11 cellular contexts compared by ENCODE assay signal in genomic region chr3:119628390-119628789, GRCh38. TPM values are rescaled to one million over a fixed set of nuclear protein-coding genes. Genes with fewer than 3 reads are reported as not detected.
DNase-seq lines count a peak whose midpoint lies in the region; ATAC-seq and TF ChIP-seq lines count a peak whose summit lies in the region.
"Had no signal": no experiment of that assay in that cellular context is flagged by ENCODE, and none has a peak within 500 bp of the region (broad histone marks: within the 10 kb centered on the region; RNA-seq: fewer than 3 reads in every experiment).

No MANE protein-coding gene starts in this region.

- H3K9me3 Mint-ChIP-seq in activated CD4-positive, alpha-beta memory T cell treated with anti-CD3 and anti-CD28 coated beads for 36 hours = no peaks in the 10 kb centered on the region
- no peaks in the 10 kb centered on the region for H3K9me3 Mint-ChIP-seq in stimulated activated naive CD8-positive, alpha-beta T cell treated with anti-CD3 and anti-CD28 coated beads, Interleukin-15, amount 100 ng/mL, for 72 hours

- no peak overlapping the region for H3K4me3 Mint-ChIP-seq in activated CD4-positive, alpha-beta memory T cell treated with anti-CD3 and anti-CD28 coated beads for 36 hours
- peak overlapping the region; percentile 36 to 53 for H3K4me3 Mint-ChIP-seq in stimulated activated naive CD8-positive, alpha-beta T cell treated with anti-CD3 and anti-CD28 coated beads, Interleukin-15, amount 100 ng/mL, for 72 hours

- POLR2A ChIA-PET in activated CD4-positive, alpha-beta memory T cell treated with anti-CD3 and anti-CD28 coated beads for 36 hours (lab: Charles Lee) = interaction anchor here (0.6 to 1.4 kb wide), 2 partner anchors 8 to 191 kb away, joined by 3 to 4 read pairs; no protein-coding TSS in a partner anchor

- 86 to 87% methylated on average over 4 of the region's 4 CpGs for WGBS in heart right ventricle, 2 donors

- H3K4me3 ChIP-seq in heart right ventricle (no peak overlapping the region), right atrium auricular region (no peak overlapping the region)

- CTCF ChIA-PET in activated CD4-positive, alpha-beta memory T cell treated with anti-CD3 and anti-CD28 coated beads for 36 hours (lab: Charles Lee) = interaction anchor here (0.9 to 1.7 kb wide), 3 partner anchors 10 to 49 kb away, joined by 3 to 5 read pairs (median 3); partner anchors contain the start of gene ADPRH

- H3K27me3 ChIP-seq in heart right ventricle = no peaks in the 10 kb centered on the region
- H3K27me3 ChIP-seq in right atrium auricular region = no peaks in the 10 kb centered on the region

- intact Hi-C loops in heart right ventricle (cut with DNase I) = no loop called here
- intact Hi-C loops in activated CD4-positive, alpha-beta memory T cell treated with anti-CD3 and anti-CD28 coated beads for 36 hours (cut with micrococcal nuclease) = loop anchor here (1.0 to 2.0 kb wide), 3 partner anchors 10 to 48 kb away; partner anchors contain the start of gene COX17

- peaks cover 3% of the 10 kb centered on the region for H3K27me3 Mint-ChIP-seq in activated CD4-positive, alpha-beta memory T cell treated with anti-CD3 and anti-CD28 coated beads for 36 hours
- H3K27me3 Mint-ChIP-seq in stimulated activated naive CD8-positive, alpha-beta T cell treated with anti-CD3 and anti-CD28 coated beads, Interleukin-15, amount 100 ng/mL, for 72 hours = peaks cover 67% of the 10 kb centered on the region

- H3K4me1 ChIP-seq in heart right ventricle (peaks cover 3 to 75% (median 59%) of the 10 kb centered on the region in 9 donors), right atrium auricular region (peaks cover 0 to 57% of the 10 kb centered on the region in 2 donors)

- H3K36me3 Mint-ChIP-seq in activated CD4-positive, alpha-beta memory T cell treated with anti-CD3 and anti-CD28 coated beads for 36 hours = no peaks in the 10 kb centered on the region

- peak overlapping the region in 8 of 10 donors; percentile 23 to 84 (median 64) for H3K27ac ChIP-seq in heart right ventricle
- peak overlapping the region in 1 of 2 donors; percentile 63 for H3K27ac ChIP-seq in right atrium auricular region

- H3K9me3 ChIP-seq in heart right ventricle (no peaks in the 10 kb centered on the region), right atrium auricular region (no peaks in the 10 kb centered on the region)

- H3K36me3 ChIP-seq in heart right ventricle (no peaks in the 10 kb centered on the region), right atrium auricular region (no peaks in the 10 kb centered on the region)

- DNase-seq in heart right ventricle = no peak
- no peak for DNase-seq in right atrium auricular region (ENCODE audit: low spot score)
- peak; percentile 77 for DNase-seq in activated CD4-positive, alpha-beta memory T cell treated with anti-CD3 and anti-CD28 coated beads for 36 hours
- peak; percentile 25 to 77 for DNase-seq in stimulated activated naive CD8-positive, alpha-beta T cell treated with anti-CD3 and anti-CD28 coated beads, Interleukin-15, amount 100 ng/mL, for 72 hours
- DNase-seq in epidermal melanocyte (ENCODE audit: insufficient read length, low spot score) = no peak
- no peak for DNase-seq in NCI-H2227 (lab: John Stamatoyannopoulos, UW; ENCODE audit: unreplicated experiment)
- no peak for DNase-seq in effector CD8-positive, alpha-beta T cell (lab: John Stamatoyannopoulos, UW)
- DNase-seq: Calu3, hippocampal formation, OCI-M1 had no signal

- no peak for TF ChIP-seq CTCF in heart right ventricle (IDR thresholded peaks at IDR 0.05)
- TF ChIP-seq CTCF in right atrium auricular region (IDR thresholded peaks at IDR 0.05) = no peak

- ATAC-seq in heart right ventricle (no peak), HG02852 (IDR thresholded peaks at IDR 0.05; ENCODE audit: unreplicated experiment) (peak; percentile 39)
- peak; percentile 98 for ATAC-seq in stimulated activated naive CD8-positive, alpha-beta T cell treated with anti-CD3 and anti-CD28 coated beads, Interleukin-15, amount 100 ng/mL, for 72 hours

- peak overlapping the region; percentile 77 for H3K27ac Mint-ChIP-seq in activated CD4-positive, alpha-beta memory T cell treated with anti-CD3 and anti-CD28 coated beads for 36 hours
- no peak overlapping the region for H3K27ac Mint-ChIP-seq in stimulated activated naive CD8-positive, alpha-beta T cell treated with anti-CD3 and anti-CD28 coated beads, Interleukin-15, amount 100 ng/mL, for 72 hours

- peaks cover 41% of the 10 kb centered on the region for H3K4me1 Mint-ChIP-seq in activated CD4-positive, alpha-beta memory T cell treated with anti-CD3 and anti-CD28 coated beads for 36 hours (ENCODE audit: low read depth)
- peaks cover 27% of the 10 kb centered on the region for H3K4me1 Mint-ChIP-seq in stimulated activated naive CD8-positive, alpha-beta T cell treated with anti-CD3 and anti-CD28 coated beads, Interleukin-15, amount 100 ng/mL, for 72 hours

RNA-seq across cellular contexts. Expression of gene PLA1A, which starts 30.7 kb away (rescaled TPM):
- total RNA-seq in heart right ventricle (10 to 100 TPM in 1 of 10 donors, 1 to 10 TPM in 6, under 1 TPM in 3; 0.55 to 19.3 (median 1.9) TPM), right atrium auricular region (10 to 100 TPM in 1 of 2 donors, 1 to 10 TPM in 1; 6.7 to 11.6 TPM)
- polyA plus RNA-seq in heart right ventricle = 1 to 10 TPM; 1.1 to 3.7 TPM
- under 1 TPM; 0.31 to 0.34 TPM for total RNA-seq in activated CD4-positive, alpha-beta memory T cell treated with anti-CD3 and anti-CD28 coated beads for 36 hours

RNA-seq across cellular contexts. Expression of gene POPDC2, which starts 32.0 kb away (rescaled TPM):
- total RNA-seq in heart right ventricle = 100 to 1,000 TPM; 598 to 928 (median 732) TPM
- polyA plus RNA-seq in heart right ventricle = 100 to 1,000 TPM; 351 to 805 TPM
- 100 to 1,000 TPM; 679 to 853 TPM for total RNA-seq in right atrium auricular region
- 1 to 10 TPM; 2.1 to 2.3 TPM for total RNA-seq in activated CD4-positive, alpha-beta memory T cell treated with anti-CD3 and anti-CD28 coated beads for 36 hours

RNA-seq across cellular contexts. Expression of gene COX17, which starts 48.8 kb away (rescaled TPM):
- 100 to 1,000 TPM in 6 of 10 donors, 10 to 100 TPM in 4; 76.2 to 175 (median 107) TPM for total RNA-seq in heart right ventricle
- 100 to 1,000 TPM; 228 to 733 TPM for polyA plus RNA-seq in heart right ventricle
- 10 to 100 TPM; 75.8 to 93.9 TPM for total RNA-seq in right atrium auricular region
- 100 to 1,000 TPM; 108 to 112 TPM for total RNA-seq in activated CD4-positive, alpha-beta memory T cell treated with anti-CD3 and anti-CD28 coated beads for 36 hours

RNA-seq across cellular contexts. Expression of gene ADPRH, which starts 49.1 kb away (rescaled TPM):
- total RNA-seq in heart right ventricle (10 to 100 TPM in 6 of 10 donors, 1 to 10 TPM in 4; 7.5 to 16.9 (median 12.6) TPM), right atrium auricular region (1 to 10 TPM; 7.5 to 9.7 TPM)
- polyA plus RNA-seq in heart right ventricle = 1 to 10 TPM; 5.6 to 7.9 TPM
- 1 to 10 TPM; 7.7 to 8.6 TPM for total RNA-seq in activated CD4-positive, alpha-beta memory T cell treated with anti-CD3 and anti-CD28 coated beads for 36 hours

Comparison
In these comparisons a context has a peak if more than half of its experiments do, and no peak if none do; other contexts are left out.
1. ATAC-seq: peak in HG02852 (single experiment) and stimulated activated naive CD8-positive, alpha-beta T cell treated with anti-CD3 and anti-CD28 coated beads, Interleukin-15, amount 100 ng/mL, for 72 hours (single experiment); none in heart right ventricle (0 of 8).
2. DNase-seq: peak in activated CD4-positive, alpha-beta memory T cell treated with anti-CD3 and anti-CD28 coated beads for 36 hours (single experiment) and stimulated activated naive CD8-positive, alpha-beta T cell treated with anti-CD3 and anti-CD28 coated beads, Interleukin-15, amount 100 ng/mL, for 72 hours (2 of 2); none in heart right ventricle (0 of 2), right atrium auricular region (single experiment), epidermal melanocyte (single experiment), NCI-H2227 (single experiment) and effector CD8-positive, alpha-beta T cell (single experiment).
3. RNA of gene POPDC2, which starts 32.0 kb away (total RNA-seq): 679 to 853 TPM in right atrium auricular region and 598 to 928 TPM in heart right ventricle; 2.1 to 2.3 TPM in activated CD4-positive, alpha-beta memory T cell treated with anti-CD3 and anti-CD28 coated beads for 36 hours; every median in the first group is over 100 times any median in the second.